Comparison of ENCODE assay signal across 26 cellular contexts in the genomic region with DNA sequence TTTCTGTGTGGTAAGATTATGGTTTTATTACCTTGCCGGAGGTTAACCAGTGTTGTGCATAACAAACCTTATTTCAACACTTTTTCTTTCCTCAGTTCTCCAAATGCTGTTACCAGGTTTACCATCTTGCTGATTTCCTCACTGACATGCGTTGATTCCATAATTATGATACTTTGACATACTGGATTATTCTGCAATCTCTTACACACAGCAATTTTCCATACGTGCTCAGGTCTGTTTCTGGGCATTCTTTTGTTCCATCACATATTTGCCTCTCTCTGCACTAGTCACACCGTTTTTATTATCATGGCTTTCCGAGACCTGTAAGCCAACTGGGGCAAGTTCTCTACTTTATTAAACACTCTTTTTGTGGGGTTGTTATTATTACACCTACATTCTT.
A peak's percentile ranks its signal among the peaks of the same experiment; 100 is the strongest.
DNase-seq lines count a peak whose midpoint lies in the region; ATAC-seq and TF ChIP-seq lines count a peak whose summit lies in the region.
"Had no signal": no experiment of that assay in that cellular context is flagged by ENCODE, and none has a peak within 500 bp of the region (broad histone marks: within the 10 kb centered on the region; RNA-seq: fewer than 3 reads in every experiment).

No MANE protein-coding gene starts in this region.

- no peak for DNase-seq in activated naive CD4-positive, alpha-beta T cell treated with anti-CD3 and anti-CD28 coated beads, Interleukin-2, amount 10 ng/mL, durations not matched to agents 7 days and 5 days
- DNase-seq in SK-N-MC (ENCODE audit: low read depth, low spot score) (no peak), cerebellar nuclear complex (lab: John Stamatoyannopoulos, UW) (no peak), GM13976 (ENCODE audit: low spot score) (no peak)
- DNase-seq in activated T-helper 2 cell treated with anti-CD3 and anti-CD28 coated beads, Interferon-gamma antibody, Interleukin-2, Interleukin-4, amounts not matched to agents 10 μg/mL and 5 μg/mL and 100 μg/mL, durations not matched to agents 14 hours and 24 hours and 36 hours (ENCODE audit: low spot score), result no peak
- no peak for DNase-seq in stimulated activated effector memory CD8-positive, alpha-beta T cell treated with anti-CD3 and anti-CD28 coated beads, Interleukin-12 subunit alpha, Interleukin-12 subunit beta, amount 100 ng/mL, for 72 hours (ENCODE audit: low spot score in 2 of 2)
- DNase-seq: Caco-2; CD4-positive, alpha-beta T cell; DMS 273 treated with DMSO at 0.1 percent for 48 hours; DND-41; GM23248; H9; HFFc6; NCI-H1105; NCI-H146; NCI-H2029; NCI-H2227 treated with DMSO at 0.1 percent for 48 hours; NCI-H510A; NCI-H774; NK-92 treated with Interleukin-12 subunit alpha and Interleukin-12 subunit beta, amount 100 ng/mL, for 24 hours; SHP77 treated with DMSO at 0.1 percent for 48 hours had no signal

- no peaks in the 10 kb centered on the region for H3K9me3 ChIP-seq in SK-N-MC (ENCODE audit: low read depth, low read length)
- H3K9me3 ChIP-seq: Caco-2 had no signal

- CTCF ChIA-PET in activated naive CD4-positive, alpha-beta T cell treated with anti-CD3 and anti-CD28 coated beads, Interleukin-2, amount 10 ng/mL, durations not matched to agents 7 days and 5 days (lab: Charles Lee), result no interaction called here

- no peak overlapping the region for H3K9ac ChIP-seq in SK-N-MC (ENCODE audit: insufficient read length)
- H3K9ac ChIP-seq: GM23248, KMS-11 had no signal

- peaks cover 43% of the 10 kb centered on the region for H3K4me1 Mint-ChIP-seq in activated naive CD4-positive, alpha-beta T cell treated with anti-CD3 and anti-CD28 coated beads, Interleukin-2, amount 50 U/mL, for 24 hours
- peaks cover 3% of the 10 kb centered on the region for H3K4me1 Mint-ChIP-seq in activated naive CD4-positive, alpha-beta T cell treated with anti-CD3 and anti-CD28 coated beads, Interleukin-2, amount 10 ng/mL, durations not matched to agents 7 days and 5 days
- peaks cover 25% of the 10 kb centered on the region for H3K4me1 Mint-ChIP-seq in activated T-helper 2 cell treated with anti-CD3 and anti-CD28 coated beads, Interferon-gamma antibody, Interleukin-2, Interleukin-4, amounts not matched to agents 10 μg/mL and 5 μg/mL and 100 μg/mL, durations not matched to agents 14 hours and 24 hours and 36 hours (ENCODE audit: low read depth)
- H3K4me1 Mint-ChIP-seq in stimulated activated effector memory CD8-positive, alpha-beta T cell treated with anti-CD3 and anti-CD28 coated beads, Interleukin-12 subunit alpha, Interleukin-12 subunit beta, amount 100 ng/mL, for 72 hours, result peaks cover 36% of the 10 kb centered on the region

- no peak overlapping the region for H3K4me3 ChIP-seq in SK-N-MC
- H3K4me3 ChIP-seq: GM12878, GM23248 had no signal

- H3K9me3 Mint-ChIP-seq in activated naive CD4-positive, alpha-beta T cell treated with anti-CD3 and anti-CD28 coated beads, Interleukin-2, amount 50 U/mL, for 24 hours, result peaks cover 5% of the 10 kb centered on the region
- H3K9me3 Mint-ChIP-seq in activated naive CD4-positive, alpha-beta T cell treated with anti-CD3 and anti-CD28 coated beads, Interleukin-2, amount 10 ng/mL, durations not matched to agents 7 days and 5 days, result peaks cover 5% of the 10 kb centered on the region
- peaks cover 7% of the 10 kb centered on the region for H3K9me3 Mint-ChIP-seq in activated T-helper 2 cell treated with anti-CD3 and anti-CD28 coated beads, Interferon-gamma antibody, Interleukin-2, Interleukin-4, amounts not matched to agents 10 μg/mL and 5 μg/mL and 100 μg/mL, durations not matched to agents 14 hours and 24 hours and 36 hours
- no peaks in the 10 kb centered on the region for H3K9me3 Mint-ChIP-seq in stimulated activated effector memory CD8-positive, alpha-beta T cell treated with anti-CD3 and anti-CD28 coated beads, Interleukin-12 subunit alpha, Interleukin-12 subunit beta, amount 100 ng/mL, for 72 hours
- H3K9me3 Mint-ChIP-seq: CD4-positive, alpha-beta T cell had no signal

- in situ Hi-C loops in GM13976 (cut with MboI; ENCODE audit: low sequenced_read_pairs, unreplicated experiment), result no loop called here

- no peak for TF ChIP-seq CTCF in GM13976 (IDR thresholded peaks at IDR 0.05; ENCODE audit: borderline replicate concordance, control extremely low read depth, extremely low read depth, insufficient read depth, missing control alignments)

- intact Hi-C loops in activated T-helper 2 cell treated with anti-CD3 and anti-CD28 coated beads, Interferon-gamma antibody, Interleukin-2, Interleukin-4, amounts not matched to agents 10 μg/mL and 5 μg/mL and 100 μg/mL, durations not matched to agents 14 hours and 24 hours and 36 hours (cut with micrococcal nuclease), result loop anchor here (2.0 kb wide), 1 partner anchor 19 kb away; no protein-coding TSS in a partner anchor

- H3K27ac ChIP-seq in SK-N-MC, result peak overlapping the region; percentile 43
- H3K27ac ChIP-seq: GM23248, HL-60, KMS-11, RWPE1 had no signal

- H3K27ac Mint-ChIP-seq in activated naive CD4-positive, alpha-beta T cell treated with anti-CD3 and anti-CD28 coated beads, Interleukin-2, amount 50 U/mL, for 24 hours, result peak overlapping the region; percentile 53
- no peak overlapping the region for H3K27ac Mint-ChIP-seq in activated naive CD4-positive, alpha-beta T cell treated with anti-CD3 and anti-CD28 coated beads, Interleukin-2, amount 10 ng/mL, durations not matched to agents 7 days and 5 days
- peak overlapping the region; percentile 18 for H3K27ac Mint-ChIP-seq in activated T-helper 2 cell treated with anti-CD3 and anti-CD28 coated beads, Interferon-gamma antibody, Interleukin-2, Interleukin-4, amounts not matched to agents 10 μg/mL and 5 μg/mL and 100 μg/mL, durations not matched to agents 14 hours and 24 hours and 36 hours
- H3K27ac Mint-ChIP-seq in stimulated activated effector memory CD8-positive, alpha-beta T cell treated with anti-CD3 and anti-CD28 coated beads, Interleukin-12 subunit alpha, Interleukin-12 subunit beta, amount 100 ng/mL, for 72 hours, result peak overlapping the region; percentile 2
- H3K27ac Mint-ChIP-seq: CD4-positive, alpha-beta T cell; H9; HFFc6 had no signal

- no peak for ATAC-seq in stimulated activated effector memory CD8-positive, alpha-beta T cell treated with anti-CD3 and anti-CD28 coated beads, Interleukin-12 subunit alpha, Interleukin-12 subunit beta, amount 100 ng/mL, for 72 hours
- ATAC-seq: GM12878 had no signal

- H3K36me3 Mint-ChIP-seq in activated naive CD4-positive, alpha-beta T cell treated with anti-CD3 and anti-CD28 coated beads, Interleukin-2, amount 50 U/mL, for 24 hours, result peaks cover 18% of the 10 kb centered on the region
- peaks cover 14% of the 10 kb centered on the region for H3K36me3 Mint-ChIP-seq in activated naive CD4-positive, alpha-beta T cell treated with anti-CD3 and anti-CD28 coated beads, Interleukin-2, amount 10 ng/mL, durations not matched to agents 7 days and 5 days
- peaks cover 34% of the 10 kb centered on the region for H3K36me3 Mint-ChIP-seq in activated T-helper 2 cell treated with anti-CD3 and anti-CD28 coated beads, Interferon-gamma antibody, Interleukin-2, Interleukin-4, amounts not matched to agents 10 μg/mL and 5 μg/mL and 100 μg/mL, durations not matched to agents 14 hours and 24 hours and 36 hours (ENCODE audit: low read depth)
- peaks cover 6% of the 10 kb centered on the region for H3K36me3 Mint-ChIP-seq in stimulated activated effector memory CD8-positive, alpha-beta T cell treated with anti-CD3 and anti-CD28 coated beads, Interleukin-12 subunit alpha, Interleukin-12 subunit beta, amount 100 ng/mL, for 72 hours

- no peaks in the 10 kb centered on the region for H3K36me3 ChIP-seq in SK-N-MC (ENCODE audit: insufficient read depth, low read length)

- H3K27me3 Mint-ChIP-seq in activated naive CD4-positive, alpha-beta T cell treated with anti-CD3 and anti-CD28 coated beads, Interleukin-2, amount 50 U/mL, for 24 hours, result no peaks in the 10 kb centered on the region
- H3K27me3 Mint-ChIP-seq in activated naive CD4-positive, alpha-beta T cell treated with anti-CD3 and anti-CD28 coated beads, Interleukin-2, amount 10 ng/mL, durations not matched to agents 7 days and 5 days, result no peaks in the 10 kb centered on the region
- no peaks in the 10 kb centered on the region for H3K27me3 Mint-ChIP-seq in activated T-helper 2 cell treated with anti-CD3 and anti-CD28 coated beads, Interferon-gamma antibody, Interleukin-2, Interleukin-4, amounts not matched to agents 10 μg/mL and 5 μg/mL and 100 μg/mL, durations not matched to agents 14 hours and 24 hours and 36 hours (ENCODE audit: low read depth)
- H3K27me3 Mint-ChIP-seq: CD4-positive, alpha-beta T cell had no signal

- H3K4me3 Mint-ChIP-seq in activated naive CD4-positive, alpha-beta T cell treated with anti-CD3 and anti-CD28 coated beads, Interleukin-2, amount 50 U/mL, for 24 hours, result no peak overlapping the region
- no peak overlapping the region for H3K4me3 Mint-ChIP-seq in activated naive CD4-positive, alpha-beta T cell treated with anti-CD3 and anti-CD28 coated beads, Interleukin-2, amount 10 ng/mL, durations not matched to agents 7 days and 5 days
- no peak overlapping the region for H3K4me3 Mint-ChIP-seq in activated T-helper 2 cell treated with anti-CD3 and anti-CD28 coated beads, Interferon-gamma antibody, Interleukin-2, Interleukin-4, amounts not matched to agents 10 μg/mL and 5 μg/mL and 100 μg/mL, durations not matched to agents 14 hours and 24 hours and 36 hours (ENCODE audit: low read depth)
- H3K4me3 Mint-ChIP-seq in stimulated activated effector memory CD8-positive, alpha-beta T cell treated with anti-CD3 and anti-CD28 coated beads, Interleukin-12 subunit alpha, Interleukin-12 subunit beta, amount 100 ng/mL, for 72 hours, result peak overlapping the region; percentile 1
- H3K4me3 Mint-ChIP-seq: CD4-positive, alpha-beta T cell; H9; HFFc6 had no signal
